ENCODE assay signal across 11 cellular contexts in genomic region chr7:85230623-85231022, GRCh38. TPM values are rescaled to one million over a fixed set of nuclear protein-coding genes. Genes with fewer than 3 reads are reported as not detected.
DNase-seq lines count a peak whose midpoint lies in the region; ATAC-seq and TF ChIP-seq lines count a peak whose summit lies in the region.
"Had no signal": no experiment of that assay in that cellular context is flagged by ENCODE, and none has a peak within 500 bp of the region (broad histone marks: within the 10 kb centered on the region; RNA-seq: fewer than 3 reads in every experiment).

No MANE protein-coding gene starts in this region.

- TF ChIP-seq CTCF in activated B cell treated with CpG ODN at 0.5 μM for 24 hours (IDR thresholded peaks at IDR 0.05): no peak

- no peaks in the 10 kb centered on the region for H3K36me3 Mint-ChIP-seq in activated B cell treated with CpG ODN at 0.5 μM for 24 hours (ENCODE audit: low read depth)

- POLR2A ChIA-PET in activated B cell treated with CpG ODN at 0.5 μM for 24 hours (lab: Charles Lee): no interaction called here

- DNase-seq in MV-4-11 (lab: John Stamatoyannopoulos, UW): peak; percentile 37
- DNase-seq in activated B cell treated with CpG ODN at 0.5 μM for 24 hours: no peak
- DNase-seq in posterior cingulate gyrus: no peak
- no peak for DNase-seq in NCI-H146 (lab: John Stamatoyannopoulos, UW)
- DNase-seq in T-helper 1 cell: no peak
- DNase-seq: C1 segment of cervical spinal cord, NCI-H1048, SIG-M5 had no signal

- peak; percentile 54 for ATAC-seq in GM19351 (IDR thresholded peaks at IDR 0.05; ENCODE audit: unreplicated experiment)
- peak; percentile 65 for ATAC-seq in activated B cell treated with CpG ODN at 0.5 μM for 24 hours (ENCODE audit: low read depth)
- ATAC-seq in GM19463 (IDR thresholded peaks at IDR 0.05; ENCODE audit: unreplicated experiment): no peak

- H3K27me3 Mint-ChIP-seq in activated B cell treated with CpG ODN at 0.5 μM for 24 hours: no peaks in the 10 kb centered on the region

- H3K4me1 Mint-ChIP-seq in activated B cell treated with CpG ODN at 0.5 μM for 24 hours: peaks cover 20% of the 10 kb centered on the region

- peaks cover 15% of the 10 kb centered on the region for H3K9me3 Mint-ChIP-seq in activated B cell treated with CpG ODN at 0.5 μM for 24 hours
- H3K9me3 Mint-ChIP-seq: T-helper 2 cell treated with Interferon-gamma antibody and Interleukin-4, amounts not matched to agents 5 μg/mL and 100 μg/mL, for 36 hours had no signal

- intact Hi-C loops in activated B cell treated with CpG ODN at 0.5 μM for 24 hours (cut with micrococcal nuclease): loop anchor here (1.0 kb wide), 1 partner anchor 63 kb away; no protein-coding TSS in a partner anchor
- intact Hi-C loops in posterior cingulate gyrus (cut with DNase I): no loop called here

- CTCF ChIA-PET in activated B cell treated with CpG ODN at 0.5 μM for 24 hours (lab: Charles Lee): no interaction called here

- H3K4me3 Mint-ChIP-seq in activated B cell treated with CpG ODN at 0.5 μM for 24 hours: peak overlapping the region; percentile 46
- H3K4me3 Mint-ChIP-seq: T-helper 2 cell treated with Interferon-gamma antibody and Interleukin-4, amounts not matched to agents 5 μg/mL and 100 μg/mL, for 36 hours had no signal

- H3K27ac Mint-ChIP-seq in activated B cell treated with CpG ODN at 0.5 μM for 24 hours: peak overlapping the region; percentile 16
- H3K27ac Mint-ChIP-seq: T-helper 2 cell treated with Interferon-gamma antibody and Interleukin-4, amounts not matched to agents 5 μg/mL and 100 μg/mL, for 36 hours had no signal

RNA-seq across cellular contexts. Expression of gene SEMA3D, which starts 43.8 kb away (rescaled TPM):
- not detected in 2 replicates for total RNA-seq in activated B cell treated with CpG ODN at 0.5 μM for 24 hours
